9 cellular contexts compared by ENCODE assay signal in genomic region chr2:232236200-232236599, GRCh38.
DNase-seq lines count a peak whose midpoint lies in the region; ATAC-seq and TF ChIP-seq lines count a peak whose summit lies in the region.
"Had no signal": no experiment of that assay in that cellular context is flagged by ENCODE, and none has a peak within 500 bp of the region (broad histone marks: within the 10 kb centered on the region; RNA-seq: fewer than 3 reads in every experiment).

No MANE protein-coding gene starts in this region.

- H3K9me3 Mint-ChIP-seq in WTC11, result no peaks in the 10 kb centered on the region

- ATAC-seq in GM18520 (IDR thresholded peaks at IDR 0.05; ENCODE audit: unreplicated experiment) (peak; percentile 82), GM21723 (IDR thresholded peaks at IDR 0.05; ENCODE audit: unreplicated experiment) (peak; percentile 75), HG03571 (IDR thresholded peaks at IDR 0.05; ENCODE audit: unreplicated experiment) (peak; percentile 89), WTC11 (no peak)
- ATAC-seq: Panc1 had no signal

- CTCF ChIA-PET in WTC11 (lab: Charles Lee), result interaction anchor here (0.6 to 1.0 kb wide), 4 partner anchors 22 to 335 kb away, joined by 3 to 4 read pairs (median 4); no protein-coding TSS in a partner anchor

- DNase-seq in kidney glomerular epithelial cell (lab: John Stamatoyannopoulos, UW), result peak; percentile 13
- no peak for DNase-seq in iPS-NIHi7 (ENCODE audit: extremely low spot score)
- no peak for DNase-seq in T1000 (lab: John Stamatoyannopoulos, UW)
- DNase-seq in inferior parietal cortex (ENCODE audit: extremely low spot score), result no peak
- DNase-seq in WTC11 (ENCODE audit: low spot score), result no peak

- H3K27ac Mint-ChIP-seq in WTC11, result no peak overlapping the region

- no peaks in the 10 kb centered on the region for H3K36me3 Mint-ChIP-seq in WTC11

- no peak overlapping the region for H3K4me3 Mint-ChIP-seq in WTC11

- no peaks in the 10 kb centered on the region for H3K27me3 Mint-ChIP-seq in WTC11 (ENCODE audit: low read depth)

- POLR2A ChIA-PET in WTC11 (lab: Charles Lee), result no interaction called here

- peaks cover 25% of the 10 kb centered on the region for H3K4me1 Mint-ChIP-seq in WTC11

- TF ChIP-seq CTCF in WTC11 (IDR thresholded peaks at IDR 0.05), result no peak

TF ChIP-seq in WTC11, 78 proteins besides CTCF, POLR2A, EP300 and RAD21:
- TF ChIP-seq ZNF263 (CRISPR knock-in tag; IDR thresholded peaks at IDR 0.05; ENCODE audit: low read depth) (no peak), SOX15 (CRISPR knock-in tag; IDR thresholded peaks at IDR 0.05) (no peak), NR3C1 (CRISPR knock-in tag; conservative IDR thresholded peaks at IDR 0.05; ENCODE audit: low read depth) (no peak), ZNF219 (CRISPR knock-in tag; IDR thresholded peaks at IDR 0.05; ENCODE audit: borderline replicate concordance) (no peak), NFE2L1 (CRISPR knock-in tag; IDR thresholded peaks at IDR 0.05) (no peak), MYBL2 (CRISPR knock-in tag; IDR thresholded peaks at IDR 0.05) (no peak), ARID4B (CRISPR knock-in tag; IDR thresholded peaks at IDR 0.05; ENCODE audit: borderline replicate concordance) (no peak), PRDM15 (CRISPR knock-in tag; IDR thresholded peaks at IDR 0.05) (no peak), NFATC4 (CRISPR knock-in tag; IDR thresholded peaks at IDR 0.05) (no peak), HMGXB4 (CRISPR knock-in tag; IDR thresholded peaks at IDR 0.05) (no peak), HMGA2 (CRISPR knock-in tag; IDR thresholded peaks at IDR 0.05) (no peak), E2F4 (CRISPR knock-in tag; IDR thresholded peaks at IDR 0.05; ENCODE audit: borderline replicate concordance, low read depth) (no peak)
